ENCODE assay signal across 12 cellular contexts in the genomic region with DNA sequence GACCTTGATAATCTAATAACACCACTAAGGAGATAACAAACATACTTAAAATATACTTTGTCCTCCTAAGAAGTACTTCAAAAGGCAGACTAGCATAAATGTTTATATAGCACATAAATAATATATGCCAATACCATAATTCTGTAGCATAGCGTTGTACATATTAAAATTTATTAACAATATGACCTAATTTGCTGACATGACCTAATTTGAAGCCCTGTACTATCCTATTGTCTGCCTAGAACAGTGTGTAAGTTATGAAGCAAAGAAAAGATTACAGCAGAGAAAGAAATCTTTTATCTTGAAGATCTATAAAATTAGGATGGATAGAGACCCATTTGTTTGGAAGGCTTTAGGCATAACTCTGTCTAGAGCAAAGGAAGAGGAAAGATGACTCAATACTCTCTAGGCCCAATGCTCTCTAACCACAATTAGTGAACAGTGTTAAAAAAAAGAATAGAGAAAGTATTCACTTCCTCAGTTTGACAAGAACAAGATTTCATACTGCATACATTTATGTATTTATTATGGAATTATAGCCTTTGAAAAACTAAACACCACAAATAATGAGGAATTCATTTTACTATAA.
A peak's percentile ranks its signal among the peaks of the same experiment; 100 is the strongest.
DNase-seq lines count a peak whose midpoint lies in the region; ATAC-seq, FAIRE-seq and TF ChIP-seq lines count a peak whose summit lies in the region.
"Had no signal": no experiment of that assay in that cellular context is flagged by ENCODE, and none has a peak within 500 bp of the region (broad histone marks: within the 10 kb centered on the region; RNA-seq: fewer than 3 reads in every experiment).

No MANE protein-coding gene starts in this region.

- H3K36me3 Mint-ChIP-seq in GM23338 (ENCODE audit: low read depth): peaks cover 49% of the 10 kb centered on the region

- H3K27ac Mint-ChIP-seq in GM23338: no peak overlapping the region
- H3K27ac Mint-ChIP-seq: nephron had no signal

- intact Hi-C loops in aorta (cut with DNase I): no loop called here

- no peak overlapping the region for H2AFZ ChIP-seq in GM23338

- H3K4me1 ChIP-seq in GM23338 (ENCODE audit: insufficient read depth): no peaks in the 10 kb centered on the region
- no peaks in the 10 kb centered on the region for H3K4me1 ChIP-seq in aorta (ENCODE audit: control insufficient read depth in 1 of 2, insufficient read depth in 2 of 2, low read length in 2 of 2)
- H3K4me1 ChIP-seq: heart right ventricle had no signal

- TF ChIP-seq CTCF in NB4 (IDR thresholded peaks at IDR 0.05; ENCODE audit: low read depth, low read length) (no peak), fibroblast of mammary gland (conservative IDR thresholded peaks at IDR 0.05; ENCODE audit: control insufficient read depth, insufficient read depth, low read depth, low read length) (no peak), GM23338 (conservative IDR thresholded peaks at IDR 0.05; ENCODE audit: low read depth in 2 of 2) (no peak)

- H3F3A ChIP-seq in GM23338 (replicated peaks; ENCODE audit: low read depth): no peaks in the 10 kb centered on the region

- H3K27me3 ChIP-seq in GM23338 (ENCODE audit: insufficient read depth) (no peaks in the 10 kb centered on the region), aorta (ENCODE audit: control insufficient read depth in 1 of 2, insufficient read depth in 2 of 2, low read length in 1 of 2) (no peaks in the 10 kb centered on the region)
- H3K27me3 ChIP-seq: heart right ventricle had no signal

- H3K27ac ChIP-seq in GM23338 (ENCODE audit: low read depth) (no peak overlapping the region), aorta (ENCODE audit: low read depth in 1 of 2, low read length in 2 of 2) (no peak overlapping the region)
- H3K27ac ChIP-seq: heart right ventricle had no signal

- peaks cover 2% of the 10 kb centered on the region for H3K27me3 Mint-ChIP-seq in GM23338 (ENCODE audit: insufficient read depth, low read depth, poor library complexity)

- no peaks in the 10 kb centered on the region for H3K4me1 Mint-ChIP-seq in GM23338
- H3K4me1 Mint-ChIP-seq: nephron had no signal

- H3K36me3 ChIP-seq in GM23338 (ENCODE audit: insufficient read depth) (no peaks in the 10 kb centered on the region), aorta (ENCODE audit: control insufficient read depth in 1 of 2, insufficient read depth in 2 of 2, low read length in 1 of 2) (no peaks in the 10 kb centered on the region)

- H3K4me3 ChIP-seq in NB4 (ENCODE audit: low read depth, low read length) (no peak overlapping the region), fibroblast of mammary gland (ENCODE audit: control insufficient read depth, low read depth, low read length) (no peak overlapping the region), GM23338 (no peak overlapping the region), aorta (ENCODE audit: low read length in 2 of 2) (no peak overlapping the region)
- H3K4me3 ChIP-seq: heart right ventricle had no signal

- H3K9me2 ChIP-seq in GM23338 (ENCODE audit: insufficient read depth): no peaks in the 10 kb centered on the region

- ATAC-seq in GM23338: no peak
- ATAC-seq in HG02642 (IDR thresholded peaks at IDR 0.05; ENCODE audit: poor library complexity, unreplicated experiment): no peak
- ATAC-seq in aorta (ENCODE audit: low FRiP score): no peak
- ATAC-seq: heart right ventricle had no signal

- no peak overlapping the region for H3K4me3 Mint-ChIP-seq in GM23338
- H3K4me3 Mint-ChIP-seq: nephron had no signal

- 94 to 96% methylated on average over 1 of the region's 1 CpG for WGBS in aorta, 2 donors

- H3K4me2 ChIP-seq in GM23338: no peak overlapping the region

- DNase-seq in GM03348 (ENCODE audit: low spot score) (peak; percentile 29), H54 (ENCODE audit: insufficient read length, low spot score) (no peak), NB4 (ENCODE audit: low read depth) (peak; percentile 54), fibroblast of mammary gland (ENCODE audit: low read depth) (peak; percentile 26), GM23338 (ENCODE audit: low spot score) (no peak), aorta (no peak), DMS 273 treated with DMSO at 0.1 percent for 48 hours (lab: John Stamatoyannopoulos, UW) (no peak)
- DNase-seq: activated CD4-positive, alpha-beta T cell treated with anti-CD3 and anti-CD28 coated beads for 1 hour; heart right ventricle; NCI-H774 had no signal

- no peaks in the 10 kb centered on the region for H3K79me2 ChIP-seq in GM23338 (replicated peaks; ENCODE audit: insufficient read depth)

- H3K9me3 Mint-ChIP-seq in GM23338: peaks cover 47% of the 10 kb centered on the region

- FAIRE-seq in H54 (lab: Jason Lieb, UNC): peak; percentile 50

- no peaks in the 10 kb centered on the region for H4K20me1 ChIP-seq in GM23338 (replicated peaks; ENCODE audit: insufficient read depth)

- peaks cover 4% of the 10 kb centered on the region for H3K9me3 ChIP-seq in aorta (ENCODE audit: control insufficient read depth, low read length)

- TF ChIP-seq POLR2A in H54 (IDR thresholded peaks at IDR 0.05; ENCODE audit: low read depth, low read length) (no peak), NB4 (IDR thresholded peaks at IDR 0.05; ENCODE audit: extremely low read depth, insufficient read length) (no peak)

TF ChIP-seq in GM23338, 12 proteins besides CTCF, POLR2A, EP300 and RAD21:
- TF ChIP-seq, protein P1, sequence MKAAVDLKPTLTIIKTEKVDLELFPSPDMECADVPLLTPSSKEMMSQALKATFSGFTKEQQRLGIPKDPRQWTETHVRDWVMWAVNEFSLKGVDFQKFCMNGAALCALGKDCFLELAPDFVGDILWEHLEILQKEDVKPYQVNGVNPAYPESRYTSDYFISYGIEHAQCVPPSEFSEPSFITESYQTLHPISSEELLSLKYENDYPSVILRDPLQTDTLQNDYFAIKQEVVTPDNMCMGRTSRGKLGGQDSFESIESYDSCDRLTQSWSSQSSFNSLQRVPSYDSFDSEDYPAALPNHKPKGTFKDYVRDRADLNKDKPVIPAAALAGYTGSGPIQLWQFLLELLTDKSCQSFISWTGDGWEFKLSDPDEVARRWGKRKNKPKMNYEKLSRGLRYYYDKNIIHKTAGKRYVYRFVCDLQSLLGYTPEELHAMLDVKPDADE (IDR thresholded peaks at IDR 0.05): no peak
- TF ChIP-seq JUNB (IDR thresholded peaks at IDR 0.05; ENCODE audit: unreplicated experiment) (no peak), POLR2AphosphoS5 (IDR thresholded peaks at IDR 0.05; ENCODE audit: low read depth) (no peak), EZH2 (IDR thresholded peaks at IDR 0.05; ENCODE audit: low read depth, unreplicated experiment) (no peak), ZNF331 (CRISPR knock-in tag; IDR thresholded peaks at IDR 0.05; ENCODE audit: low read depth) (no peak)

Comparison
In these comparisons a context has a peak if more than half of its experiments do, and no peak if none do; other contexts are left out.
1. DNase-seq: peak in GM03348 (single experiment), NB4 (single experiment) and fibroblast of mammary gland (single experiment); none in H54 (single experiment), GM23338 (single experiment), aorta (0 of 2) and DMS 273 treated with DMSO at 0.1 percent for 48 hours (single experiment).